ENCODE assay signal across 38 cellular contexts in genomic region chr12:53523131-53523530, GRCh38. TPM values are rescaled to one million over a fixed set of nuclear protein-coding genes. Genes with fewer than 3 reads are reported as not detected.
"Had no signal": no experiment of that assay in that cellular context is flagged by ENCODE, and none has a peak within 500 bp of the region (broad histone marks: within the 10 kb centered on the region; RNA-seq: fewer than 3 reads in every experiment).

No MANE protein-coding gene starts in this region.

- H3K27ac Mint-ChIP-seq: dendritic cell treated with granulocyte-macrophage colony-stimulating factor and Interleukin-4, amounts not matched to agents 40 ng/mL and 50 ng/mL, for 4 days; endodermal cell; mesothelial cell of epicardium; natural killer cell treated with Interleukin-12 subunit alpha and Interleukin-12 subunit beta and Interleukin-15 and Interleukin-18, amount 100 ng/mL, for 72 hours; type B pancreatic cell had no signal

- ATAC-seq: foreskin keratinocyte; gastroesophageal sphincter; heart left ventricle; left cardiac atrium; left lung; mucosa of descending colon; natural killer cell treated with Interleukin-12 subunit alpha and Interleukin-12 subunit beta and Interleukin-15 and Interleukin-18, amount 100 ng/mL, for 72 hours; sciatic nerve had no signal

- DNase-seq: colonic mucosa; effector CD8-positive, alpha-beta T cell; endodermal cell; foreskin keratinocyte; heart left ventricle; left cardiac atrium; left lung; mesenchymal stem cell; mucosa of descending colon; naive B cell; stimulated activated CD4-positive, alpha-beta T cell treated with anti-CD3 and anti-CD28 coated beads, Interleukin-12 subunit alpha, Interleukin-12 subunit beta, amount 100 ng/mL, for 4 hours; stimulated activated CD4-positive, alpha-beta T cell treated with anti-CD3 and anti-CD28 coated beads, Interleukin-1b, Interleukin-23, amount 100 ng/mL, for 48 hours; stimulated activated CD4-positive, alpha-beta T cell treated with anti-CD3 and anti-CD28 coated beads, Interleukin-4, amount 100 ng/mL, for 1 hour; stimulated activated CD8-positive, alpha-beta memory T cell treated with anti-CD3 and anti-CD28 coated beads, Interleukin-4, amount 100 ng/mL, for 48 hours; stimulated activated naive CD4-positive, alpha-beta T cell treated with Interleukin-2 at 50 U/mL for 16 hours; stomach; thyroid gland had no signal

- H3K4me3 Mint-ChIP-seq: dendritic cell treated with granulocyte-macrophage colony-stimulating factor and Interleukin-4, amounts not matched to agents 40 ng/mL and 50 ng/mL, for 4 days; endodermal cell; mesothelial cell of epicardium; naive B cell; natural killer cell treated with Interleukin-12 subunit alpha and Interleukin-12 subunit beta and Interleukin-15 and Interleukin-18, amount 100 ng/mL, for 72 hours; neural crest cell; type B pancreatic cell had no signal

- H3K9me3 Mint-ChIP-seq: dendritic cell treated with granulocyte-macrophage colony-stimulating factor and Interleukin-4, amounts not matched to agents 40 ng/mL and 50 ng/mL, for 4 days; endodermal cell; mesothelial cell of epicardium; naive B cell; natural killer cell treated with Interleukin-12 subunit alpha and Interleukin-12 subunit beta and Interleukin-15 and Interleukin-18, amount 100 ng/mL, for 72 hours; neural crest cell; type B pancreatic cell had no signal

- H3K27me3 Mint-ChIP-seq: dendritic cell treated with granulocyte-macrophage colony-stimulating factor and Interleukin-4, amounts not matched to agents 40 ng/mL and 50 ng/mL, for 4 days; naive B cell; natural killer cell treated with Interleukin-12 subunit alpha and Interleukin-12 subunit beta and Interleukin-15 and Interleukin-18, amount 100 ng/mL, for 72 hours; type B pancreatic cell had no signal

- H3K4me1 Mint-ChIP-seq: endodermal cell, mesothelial cell of epicardium, naive B cell, neural crest cell had no signal

RNA-seq across cellular contexts. Expression of gene NPFF, which starts 15.8 kb away (rescaled TPM):
- total RNA-seq: colonic mucosa, endodermal cell, epithelial cell of proximal tubule, esophagus muscularis mucosa, fibroblast of lung, foreskin keratinocyte, gastroesophageal sphincter, heart left ventricle, hepatocyte, kidney epithelial cell, left cardiac atrium, left lung, lower leg skin, lung microvascular endothelial cell, mesothelial cell of epicardium, mucosa of descending colon, neural crest cell, osteocyte, prostate gland, right atrium auricular region, sciatic nerve, smooth muscle cell, stomach, subcutaneous adipose tissue, temporal lobe, thyroid gland, urinary bladder had no signal
- polyA plus RNA-seq: fibroblast of lung, heart left ventricle, stomach, urinary bladder had no signal
